12 cellular contexts compared by ENCODE assay signal in the genomic region with DNA sequence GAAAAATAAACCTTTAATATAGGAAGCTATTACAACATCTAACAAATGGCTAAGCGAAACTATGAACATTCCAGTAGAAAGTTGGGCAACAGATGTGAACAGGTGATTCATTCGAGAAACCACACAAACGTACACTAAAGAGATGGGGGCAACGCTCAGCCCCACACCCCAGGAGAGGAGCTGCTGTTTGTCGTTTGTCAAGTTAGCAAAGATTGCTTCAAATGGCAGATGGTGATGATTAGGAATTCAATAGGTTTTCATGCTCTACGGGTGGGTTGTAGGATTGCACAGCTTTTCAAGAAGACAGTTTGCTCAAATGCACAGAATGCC.
"Had no signal": no experiment of that assay in that cellular context is flagged by ENCODE, and none has a peak within 500 bp of the region (broad histone marks: within the 10 kb centered on the region; RNA-seq: fewer than 3 reads in every experiment).

No MANE protein-coding gene starts in this region.

- H3K9me3 Mint-ChIP-seq: activated naive CD4-positive, alpha-beta T cell treated with anti-CD3 and anti-CD28 coated beads for 36 hours; stimulated activated memory B cell treated with anti-CD40 and anti-IgM and Interleukin-4, amounts not matched to agents 10 μg/mL and 1 μg/mL and 100 μg/mL, for 72 hours had no signal

- ATAC-seq: esophagus mucosa; left lung; mucosa of descending colon; naive thymus-derived CD4-positive, alpha-beta T cell; stimulated activated memory B cell treated with anti-CD40 and anti-IgM and Interleukin-4, amounts not matched to agents 10 μg/mL and 1 μg/mL and 100 μg/mL, for 72 hours had no signal

- H3K27ac Mint-ChIP-seq: activated naive CD4-positive, alpha-beta T cell treated with anti-CD3 and anti-CD28 coated beads for 36 hours; naive thymus-derived CD4-positive, alpha-beta T cell; stimulated activated memory B cell treated with anti-CD40 and anti-IgM and Interleukin-4, amounts not matched to agents 10 μg/mL and 1 μg/mL and 100 μg/mL, for 72 hours had no signal

- H3K4me1 Mint-ChIP-seq: stimulated activated memory B cell treated with anti-CD40 and anti-IgM and Interleukin-4, amounts not matched to agents 10 μg/mL and 1 μg/mL and 100 μg/mL, for 72 hours had no signal

- H3K36me3 Mint-ChIP-seq: naive thymus-derived CD4-positive, alpha-beta T cell; stimulated activated memory B cell treated with anti-CD40 and anti-IgM and Interleukin-4, amounts not matched to agents 10 μg/mL and 1 μg/mL and 100 μg/mL, for 72 hours had no signal

- H3K4me3 Mint-ChIP-seq: activated naive CD4-positive, alpha-beta T cell treated with anti-CD3 and anti-CD28 coated beads for 36 hours; naive thymus-derived CD4-positive, alpha-beta T cell; stimulated activated memory B cell treated with anti-CD40 and anti-IgM and Interleukin-4, amounts not matched to agents 10 μg/mL and 1 μg/mL and 100 μg/mL, for 72 hours had no signal

- H3K9me3 ChIP-seq: colonic mucosa, left lung, mucosa of descending colon had no signal

- DNase-seq: activated CD4-positive, alpha-beta T cell treated with anti-CD3 and anti-CD28 coated beads, Interleukin-2, amount 50 U/mL, for 4 hours; activated CD4-positive, CD25-positive, alpha-beta regulatory T cell treated with anti-CD3 and anti-CD28 coated beads, Interleukin-2, amount 50 U/mL, for 72 hours; activated naive CD4-positive, alpha-beta T cell treated with anti-CD3 and anti-CD28 coated beads for 36 hours; activated T-cell treated with anti-CD3 and anti-CD28 coated beads for 4 hours; central memory CD4-positive, alpha-beta T cell; colonic mucosa; left lung; naive thymus-derived CD4-positive, alpha-beta T cell; stimulated activated CD4-positive, alpha-beta T cell treated with anti-CD3 and anti-CD28 coated beads, Interleukin-2, amount 100 ng/mL, for 48 hours had no signal
